In the genomic region with DNA sequence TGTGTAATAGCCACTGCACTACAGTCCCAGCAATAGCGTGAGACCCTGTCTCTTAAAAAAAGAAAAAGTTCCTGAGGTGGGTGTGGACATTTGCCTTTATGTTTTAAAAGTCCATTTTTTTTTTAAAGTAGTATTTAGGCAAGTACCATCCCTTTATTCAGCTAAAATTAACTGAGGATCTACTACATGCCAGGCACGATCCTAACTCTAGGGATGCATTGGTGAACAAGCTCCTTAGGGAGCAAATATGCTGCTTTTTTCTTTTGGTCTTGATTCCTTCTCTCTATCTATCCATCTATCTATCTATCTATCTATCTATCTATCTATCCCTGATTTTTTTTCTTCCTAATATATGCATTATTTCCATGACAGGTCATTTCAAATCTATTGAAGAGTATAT, we compare ENCODE assay signal across 24 cellular contexts.
"Had no signal": no experiment of that assay in that cellular context is flagged by ENCODE, and none has a peak within 500 bp of the region (broad histone marks: within the 10 kb centered on the region; RNA-seq: fewer than 3 reads in every experiment).

No MANE protein-coding gene starts in this region.

- H3K27ac ChIP-seq: left ventricle myocardium inferior, ovary, right atrium auricular region, right lobe of liver, testis, tibial artery, upper lobe of right lung had no signal

- H3K27me3 ChIP-seq: ovary, right atrium auricular region, right lobe of liver, testis, tibial artery, upper lobe of right lung had no signal

- H3K4me2 ChIP-seq: smooth muscle cell had no signal

- H3K4me1 ChIP-seq: testis had no signal

- DNase-seq: hypothalamus; immature natural killer cell; left ventricle myocardium inferior; midbrain; naive thymus-derived CD4-positive, alpha-beta T cell; ovary; right lobe of liver; stimulated activated CD4-positive, alpha-beta T cell treated with anti-CD3 and anti-CD28 coated beads, Interleukin-1b, Interleukin-23, amount 100 ng/mL, for 48 hours; stimulated activated CD4-positive, alpha-beta T cell treated with anti-CD3 and anti-CD28 coated beads, Interleukin-2, amount 100 ng/mL, for 48 hours; stimulated activated CD4-positive, alpha-beta T cell treated with anti-CD3 and anti-CD28 coated beads, Interleukin-4, amount 100 ng/mL, for 4 hours; stimulated activated CD8-positive, alpha-beta memory T cell treated with anti-CD3 and anti-CD28 coated beads, Interleukin-4, amount 100 ng/mL, for 48 hours; stimulated activated naive CD4-positive, alpha-beta T cell treated with Interleukin-2 at 50 U/mL for 16 hours; stimulated activated naive CD8-positive, alpha-beta T cell treated with anti-CD3 and anti-CD28 coated beads, Interleukin-15, amount 100 ng/mL, for 72 hours; testis; tibial artery; trophoblast cell had no signal

- ATAC-seq: naive thymus-derived CD4-positive, alpha-beta T cell; natural killer cell treated with Interleukin-12 subunit alpha and Interleukin-12 subunit beta and Interleukin-15 and Interleukin-18, amount 100 ng/mL, for 72 hours; stimulated activated memory B cell treated with anti-CD40 and anti-IgM and Interleukin-4, amounts not matched to agents 10 μg/mL and 1 μg/mL and 100 μg/mL, for 72 hours; stimulated activated naive CD8-positive, alpha-beta T cell treated with anti-CD3 and anti-CD28 coated beads, Interleukin-15, amount 100 ng/mL, for 72 hours had no signal

- FAIRE-seq: islet of Langerhans, urothelium cell line had no signal

- H3K9me3 ChIP-seq: left ventricle myocardium inferior, mucosa of descending colon, ovary, right atrium auricular region, right lobe of liver, testis, tibial artery, upper lobe of right lung had no signal

- H3K36me3 ChIP-seq: left ventricle myocardium inferior, ovary, right atrium auricular region, right lobe of liver, tibial artery, upper lobe of right lung had no signal

- H3K4me3 ChIP-seq: left ventricle myocardium inferior, mucosa of descending colon, ovary, right atrium auricular region, right lobe of liver, smooth muscle cell, testis, tibial artery, upper lobe of right lung had no signal
